Comparison of ENCODE assay signal across 9 cellular contexts in genomic region chr2:174605687-174606086, GRCh38. TPM values are rescaled to one million over a fixed set of nuclear protein-coding genes. Genes with fewer than 3 reads are reported as not detected.
DNase-seq lines count a peak whose midpoint lies in the region; ATAC-seq and TF ChIP-seq lines count a peak whose summit lies in the region.
"Had no signal": no experiment of that assay in that cellular context is flagged by ENCODE, and none has a peak within 500 bp of the region (broad histone marks: within the 10 kb centered on the region; RNA-seq: fewer than 3 reads in every experiment).

No MANE protein-coding gene starts in this region.

- intact Hi-C loops in vagina (cut with DNase I), result no loop called here
- intact Hi-C loops in prostate gland (cut with DNase I), result loop anchor here (5.0 to 10.0 kb wide), 2 partner anchors 77 to 121 kb away; partner anchors contain the start of gene GPR155

- H3K27me3 ChIP-seq in vagina, result no peaks in the 10 kb centered on the region
- no peaks in the 10 kb centered on the region for H3K27me3 ChIP-seq in prostate gland (replicated peaks; ENCODE audit: insufficient read depth)

- DNase-seq in stimulated activated naive CD8-positive, alpha-beta T cell treated with anti-CD3 and anti-CD28 coated beads, Interleukin-15, Interleukin-2, amounts not matched to agents 100 U/mL and 50 U/mL, for 24 hours, result no peak
- DNase-seq in SW480 (ENCODE audit: low spot score) (peak; percentile 36), fibroblast of mammary gland (ENCODE audit: low read depth) (peak; percentile 67), vagina (ENCODE audit: extremely low spot score in 2 of 2) (no peak), prostate gland (ENCODE audit: low spot score) (no peak), occipital lobe (lab: John Stamatoyannopoulos, UW) (no peak), NCI-H1417 (lab: John Stamatoyannopoulos, UW) (no peak)
- DNase-seq: NCI-H187 treated with DMSO at 0.1 percent for 48 hours had no signal

- H3K4me3 ChIP-seq in fibroblast of mammary gland (ENCODE audit: control insufficient read depth, low read depth, low read length) (no peak overlapping the region), vagina (no peak overlapping the region), prostate gland (no peak overlapping the region)

- TF ChIP-seq CTCF in fibroblast of mammary gland (conservative IDR thresholded peaks at IDR 0.05; ENCODE audit: control insufficient read depth, insufficient read depth, low read depth, low read length) (peak; percentile 82), vagina (IDR thresholded peaks at IDR 0.05) (peak in 1 of 3 experiments; percentile 30), prostate gland (IDR thresholded peaks at IDR 0.05) (peak in 2 of 4 experiments; percentile 26 to 30)

- H3K9me3 ChIP-seq in vagina (no peaks in the 10 kb centered on the region), prostate gland (no peaks in the 10 kb centered on the region)

- peaks cover 59% of the 10 kb centered on the region for H3K4me1 ChIP-seq in vagina
- peaks cover 9% of the 10 kb centered on the region for H3K4me1 ChIP-seq in prostate gland (replicated peaks)

- H3K27me3 Mint-ChIP-seq in stimulated activated naive CD8-positive, alpha-beta T cell treated with anti-CD3 and anti-CD28 coated beads, Interleukin-15, Interleukin-2, amounts not matched to agents 100 ng/mL and 50 ng/mL, for 24 hours, result no peaks in the 10 kb centered on the region

- peaks cover 54% of the 10 kb centered on the region for H3K36me3 Mint-ChIP-seq in stimulated activated naive CD8-positive, alpha-beta T cell treated with anti-CD3 and anti-CD28 coated beads, Interleukin-15, Interleukin-2, amounts not matched to agents 100 ng/mL and 50 ng/mL, for 24 hours (ENCODE audit: low read depth)

- no peak overlapping the region for H3K4me3 Mint-ChIP-seq in stimulated activated naive CD8-positive, alpha-beta T cell treated with anti-CD3 and anti-CD28 coated beads, Interleukin-15, Interleukin-2, amounts not matched to agents 100 ng/mL and 50 ng/mL, for 24 hours

- H3K36me3 ChIP-seq in vagina, result no peaks in the 10 kb centered on the region
- no peaks in the 10 kb centered on the region for H3K36me3 ChIP-seq in prostate gland

- no peak for TF ChIP-seq POLR2A in vagina (IDR thresholded peaks at IDR 0.05)
- TF ChIP-seq POLR2A in prostate gland (IDR thresholded peaks at IDR 0.05), result no peak

- no peaks in the 10 kb centered on the region for H3K9me3 Mint-ChIP-seq in stimulated activated naive CD8-positive, alpha-beta T cell treated with anti-CD3 and anti-CD28 coated beads, Interleukin-15, Interleukin-2, amounts not matched to agents 100 ng/mL and 50 ng/mL, for 24 hours

- H3K4me1 Mint-ChIP-seq in stimulated activated naive CD8-positive, alpha-beta T cell treated with anti-CD3 and anti-CD28 coated beads, Interleukin-15, Interleukin-2, amounts not matched to agents 100 ng/mL and 50 ng/mL, for 24 hours (ENCODE audit: low read depth), result peaks cover 94% of the 10 kb centered on the region

- peak overlapping the region; percentile 93 for H3K27ac Mint-ChIP-seq in stimulated activated naive CD8-positive, alpha-beta T cell treated with anti-CD3 and anti-CD28 coated beads, Interleukin-15, Interleukin-2, amounts not matched to agents 100 ng/mL and 50 ng/mL, for 24 hours

- H3K27ac ChIP-seq in vagina (peak overlapping the region; percentile 68), prostate gland (no peak overlapping the region)

- ATAC-seq in stimulated activated naive CD8-positive, alpha-beta T cell treated with anti-CD3 and anti-CD28 coated beads, Interleukin-15, Interleukin-2, amounts not matched to agents 100 U/mL and 50 U/mL, for 24 hours, result no peak

RNA-seq across cellular contexts. Expression of gene WIPF1, which starts 8.1 kb away (rescaled TPM):
- 20.4 TPM for total RNA-seq in vagina
- total RNA-seq in prostate gland, result 10 to 100 TPM in 1 of 2 donors, 1 to 10 TPM in 1; 7.2 to 19.0 TPM
- 2.7 TPM for total RNA-seq in occipital lobe

Comparison
In these comparisons a context has a peak if more than half of its experiments do, and no peak if none do; other contexts are left out.
1. DNase-seq: peak in SW480 (single experiment) and fibroblast of mammary gland (single experiment); none in stimulated activated naive CD8-positive, alpha-beta T cell treated with anti-CD3 and anti-CD28 coated beads, Interleukin-15, Interleukin-2, amounts not matched to agents 100 U/mL and 50 U/mL, for 24 hours (single experiment), vagina (0 of 2), prostate gland (single experiment), occipital lobe (single experiment) and NCI-H1417 (0 of 3).